Comparison of ENCODE assay signal across 8 cellular contexts in the genomic region with DNA sequence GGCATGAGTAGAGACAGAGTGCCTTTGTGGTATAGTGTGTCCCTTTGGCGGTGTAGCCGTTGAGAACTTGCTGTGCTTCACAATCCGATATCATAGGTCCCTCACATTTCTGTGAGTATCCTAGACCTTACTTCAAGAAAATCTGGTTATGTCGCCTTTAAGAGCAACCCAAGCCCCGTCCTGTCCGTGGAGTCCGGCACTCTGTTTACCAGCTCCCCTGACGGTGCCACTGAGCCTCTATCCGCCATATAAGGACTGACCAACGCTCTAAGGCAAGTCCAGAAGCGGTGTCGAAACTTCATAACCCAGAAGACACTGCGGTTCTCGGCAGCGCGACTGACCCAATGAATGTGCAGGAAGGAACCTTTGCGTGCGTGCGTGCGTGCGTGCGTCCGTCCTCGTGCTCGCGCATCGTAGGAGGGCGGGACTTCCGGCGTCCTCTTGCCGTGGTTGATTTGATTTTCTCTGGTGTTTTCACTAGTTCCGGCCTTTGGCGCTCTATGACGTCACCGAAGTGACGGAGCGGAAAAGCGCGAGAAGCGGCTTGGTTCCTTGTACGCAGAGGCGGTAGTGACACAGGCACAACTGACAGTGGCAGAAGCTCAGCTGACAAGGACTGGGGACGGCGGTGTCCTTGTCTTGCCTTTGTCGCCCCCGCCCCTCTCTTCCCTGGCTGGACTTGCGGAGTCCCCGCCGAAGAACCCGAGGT. TPM values are rescaled to one million over a fixed set of nuclear protein-coding genes. Genes with fewer than 3 reads are reported as not detected.
DNase-seq lines count a peak whose midpoint lies in the region; ATAC-seq and TF ChIP-seq lines count a peak whose summit lies in the region.

TRAPPC2B (plus strand) TSS at position 555 of the 709 bp plus-strand sequence. CDS start 1,283 bp downstream, outside the sequence.
ZNF547 (plus strand) TSS at position 555 of the 709 bp plus-strand sequence. CDS start 5,005 bp downstream, outside the sequence.

- H3K9ac ChIP-seq in fibroblast of lung (ENCODE audit: insufficient read depth, low read length): peak within 1 kb of the TSS; percentile 84

- H3K9me3 Mint-ChIP-seq in activated T-helper 2 cell treated with anti-CD3 and anti-CD28 coated beads, Interferon-gamma antibody, Interleukin-2, Interleukin-4, amounts not matched to agents 10 μg/mL and 5 μg/mL and 100 μg/mL, durations not matched to agents 14 hours and 24 hours and 36 hours: peaks cover 54% of the 10 kb centered on the region
- peaks cover 0 to 11% (median 3%) of the 10 kb centered on the region in 7 donors for H3K9me3 Mint-ChIP-seq in naive B cell
- peaks cover 16% of the 10 kb centered on the region for H3K9me3 Mint-ChIP-seq in stimulated activated effector memory CD8-positive, alpha-beta T cell treated with anti-CD3 and anti-CD28 coated beads, Interleukin-12 subunit alpha, Interleukin-12 subunit beta, amount 100 ng/mL, for 72 hours

- H3K4me2 ChIP-seq in fibroblast of lung (ENCODE audit: extremely low read depth, insufficient read depth, low read length): peak within 1 kb of the TSS; percentile 94

- H3K4me3 Mint-ChIP-seq in activated T-helper 2 cell treated with anti-CD3 and anti-CD28 coated beads, Interferon-gamma antibody, Interleukin-2, Interleukin-4, amounts not matched to agents 10 μg/mL and 5 μg/mL and 100 μg/mL, durations not matched to agents 14 hours and 24 hours and 36 hours (ENCODE audit: low read depth): peak within 1 kb of the TSS; percentile 82
- H3K4me3 Mint-ChIP-seq in naive B cell: peak within 1 kb of the TSS; percentile 84 to 96 (median 94)
- H3K4me3 Mint-ChIP-seq in stimulated activated effector memory CD8-positive, alpha-beta T cell treated with anti-CD3 and anti-CD28 coated beads, Interleukin-12 subunit alpha, Interleukin-12 subunit beta, amount 100 ng/mL, for 72 hours: peak within 1 kb of the TSS; percentile 82

- H3K9me3 ChIP-seq in fibroblast of lung (ENCODE audit: control insufficient read depth, insufficient read depth, low read depth, low read length): no peaks in the 10 kb centered on the region

- peaks cover 12% of the 10 kb centered on the region for H3K79me2 ChIP-seq in fibroblast of lung (ENCODE audit: control insufficient read depth, insufficient read depth, low read length)

- peak within 1 kb of the TSS; percentile 96 for H3K27ac Mint-ChIP-seq in activated T-helper 2 cell treated with anti-CD3 and anti-CD28 coated beads, Interferon-gamma antibody, Interleukin-2, Interleukin-4, amounts not matched to agents 10 μg/mL and 5 μg/mL and 100 μg/mL, durations not matched to agents 14 hours and 24 hours and 36 hours
- H3K27ac Mint-ChIP-seq in naive B cell: peak within 1 kb of the TSS; percentile 98 to 99 (median 99)
- peak within 1 kb of the TSS; percentile 96 for H3K27ac Mint-ChIP-seq in stimulated activated effector memory CD8-positive, alpha-beta T cell treated with anti-CD3 and anti-CD28 coated beads, Interleukin-12 subunit alpha, Interleukin-12 subunit beta, amount 100 ng/mL, for 72 hours

- no peaks in the 10 kb centered on the region for H3K36me3 ChIP-seq in fibroblast of lung (ENCODE audit: control insufficient read depth, insufficient read depth, low read length)

- H3K27me3 ChIP-seq in fibroblast of lung (ENCODE audit: control insufficient read depth, insufficient read depth, low read length): no peaks in the 10 kb centered on the region

- no peaks in the 10 kb centered on the region for H3K27me3 Mint-ChIP-seq in activated T-helper 2 cell treated with anti-CD3 and anti-CD28 coated beads, Interferon-gamma antibody, Interleukin-2, Interleukin-4, amounts not matched to agents 10 μg/mL and 5 μg/mL and 100 μg/mL, durations not matched to agents 14 hours and 24 hours and 36 hours (ENCODE audit: low read depth)
- no peaks in the 10 kb centered on the region for H3K27me3 Mint-ChIP-seq in naive B cell

- DNase-seq in EH (ENCODE audit: low read depth) (peak; percentile 99), GOT3 (lab: John Stamatoyannopoulos, UW) (peak; percentile 94), LHCN-M2 (ENCODE audit: low read depth) (peak; percentile 99), RPMI8226 (peak; percentile 99), fibroblast of lung (ENCODE audit: low read depth in 2 of 2) (peak; percentile 100), naive B cell (peak; percentile 99)
- DNase-seq in activated T-helper 2 cell treated with anti-CD3 and anti-CD28 coated beads, Interferon-gamma antibody, Interleukin-2, Interleukin-4, amounts not matched to agents 10 μg/mL and 5 μg/mL and 100 μg/mL, durations not matched to agents 14 hours and 24 hours and 36 hours (ENCODE audit: low spot score): peak; percentile 98
- peak; percentile 86 to 97 for DNase-seq in stimulated activated effector memory CD8-positive, alpha-beta T cell treated with anti-CD3 and anti-CD28 coated beads, Interleukin-12 subunit alpha, Interleukin-12 subunit beta, amount 100 ng/mL, for 72 hours (ENCODE audit: low spot score in 2 of 2)

- no peaks in the 10 kb centered on the region for H4K20me1 ChIP-seq in fibroblast of lung (ENCODE audit: control insufficient read depth, extremely low read depth, insufficient read depth, low read length)

- H2AFZ ChIP-seq in fibroblast of lung (ENCODE audit: low read length): peak within 1 kb of the TSS; percentile 100

- intact Hi-C loops in activated T-helper 2 cell treated with anti-CD3 and anti-CD28 coated beads, Interferon-gamma antibody, Interleukin-2, Interleukin-4, amounts not matched to agents 10 μg/mL and 5 μg/mL and 100 μg/mL, durations not matched to agents 14 hours and 24 hours and 36 hours (cut with micrococcal nuclease): loop anchor here (1.0 to 2.0 kb wide), 7 partner anchors 12 to 123 kb away; partner anchors contain the start of genes ZNF17, ZNF304, ZNF460 and ZNF543

- peaks cover 3% of the 10 kb centered on the region for H3K4me1 ChIP-seq in fibroblast of lung (ENCODE audit: control insufficient read depth, extremely low read depth, insufficient read depth, low read length)

- ATAC-seq in naive B cell (ENCODE audit: low read depth in 2 of 2): peak; percentile 91 to 92
- ATAC-seq in stimulated activated effector memory CD8-positive, alpha-beta T cell treated with anti-CD3 and anti-CD28 coated beads, Interleukin-12 subunit alpha, Interleukin-12 subunit beta, amount 100 ng/mL, for 72 hours: peak; percentile 95

- TF ChIP-seq CTCF in fibroblast of lung (conservative IDR thresholded peaks at IDR 0.05 in 1 of 2, IDR thresholded peaks at IDR 0.05 in 1 of 2; ENCODE audit: low read depth in 1 of 2, low read length in 2 of 2): no peak

- H3K4me1 Mint-ChIP-seq in activated T-helper 2 cell treated with anti-CD3 and anti-CD28 coated beads, Interferon-gamma antibody, Interleukin-2, Interleukin-4, amounts not matched to agents 10 μg/mL and 5 μg/mL and 100 μg/mL, durations not matched to agents 14 hours and 24 hours and 36 hours (ENCODE audit: low read depth): peaks cover 12% of the 10 kb centered on the region
- H3K4me1 Mint-ChIP-seq in naive B cell: peaks cover 17 to 27% (median 17%) of the 10 kb centered on the region in 3 donors
- H3K4me1 Mint-ChIP-seq in stimulated activated effector memory CD8-positive, alpha-beta T cell treated with anti-CD3 and anti-CD28 coated beads, Interleukin-12 subunit alpha, Interleukin-12 subunit beta, amount 100 ng/mL, for 72 hours: peaks cover 19% of the 10 kb centered on the region

- peaks cover 49% of the 10 kb centered on the region for H3K36me3 Mint-ChIP-seq in activated T-helper 2 cell treated with anti-CD3 and anti-CD28 coated beads, Interferon-gamma antibody, Interleukin-2, Interleukin-4, amounts not matched to agents 10 μg/mL and 5 μg/mL and 100 μg/mL, durations not matched to agents 14 hours and 24 hours and 36 hours (ENCODE audit: low read depth)
- peaks cover 13 to 20% of the 10 kb centered on the region in 2 donors for H3K36me3 Mint-ChIP-seq in naive B cell
- H3K36me3 Mint-ChIP-seq in stimulated activated effector memory CD8-positive, alpha-beta T cell treated with anti-CD3 and anti-CD28 coated beads, Interleukin-12 subunit alpha, Interleukin-12 subunit beta, amount 100 ng/mL, for 72 hours: peaks cover 13% of the 10 kb centered on the region

- H3K4me3 ChIP-seq in fibroblast of lung (replicated peaks in 1 of 4; ENCODE audit: control extremely low read depth in 1 of 4, insufficient read depth in 1 of 4, low read depth in 3 of 4, low read length in 4 of 4): peak within 1 kb of the TSS; percentile 67 to 93 (median 88)

- peak within 1 kb of the TSS; percentile 88 for H3K27ac ChIP-seq in fibroblast of lung (ENCODE audit: insufficient read depth, low read length)

RNA-seq across cellular contexts. Expression of gene TRAPPC2B, which starts in this region (rescaled TPM):
- total RNA-seq in LHCN-M2 (2014; rRNA removed) (20.6 and 21.4 TPM in 2 replicates), fibroblast of lung (9.8 and 13.4 TPM in 2 replicates)
- polyA plus RNA-seq in LHCN-M2 (2012): 19.7 TPM
- total RNA-seq in activated T-helper 2 cell treated with anti-CD3 and anti-CD28 coated beads, Interferon-gamma antibody, Interleukin-2, Interleukin-4, amounts not matched to agents 10 μg/mL and 5 μg/mL and 100 μg/mL, durations not matched to agents 14 hours and 24 hours and 36 hours: 3.8 and 4.1 TPM in 2 replicates
- polyA plus RNA-seq in fibroblast of lung (14.0 and 16.5 TPM in 2 replicates), naive B cell (ENCODE audit: low read depth in 6 of 6) (10 to 100 TPM; 35.5 to 91.3 (median 45.8) TPM)
- polyA plus RNA-seq in fibroblast of lung (2012): 15.5 and 17.8 TPM in 2 replicates
- polyA minus RNA-seq in fibroblast of lung (ENCODE audit: low replicate concordance): 3.7 and 7.0 TPM in 2 replicates

RNA-seq across cellular contexts. Expression of gene ZNF547, which starts in this region (rescaled TPM):
- total RNA-seq in LHCN-M2 (2014; rRNA removed): 3.5 and 5.2 TPM in 2 replicates
- polyA plus RNA-seq in LHCN-M2 (2012): 2.3 TPM
- total RNA-seq in activated T-helper 2 cell treated with anti-CD3 and anti-CD28 coated beads, Interferon-gamma antibody, Interleukin-2, Interleukin-4, amounts not matched to agents 10 μg/mL and 5 μg/mL and 100 μg/mL, durations not matched to agents 14 hours and 24 hours and 36 hours: 1.3 and 2.0 TPM in 2 replicates
- total RNA-seq in fibroblast of lung: 4.6 and 6.1 TPM in 2 replicates
- 1.8 and 2.7 TPM in 2 replicates for polyA plus RNA-seq in fibroblast of lung
- polyA plus RNA-seq in fibroblast of lung (2012): 1.6 and 1.8 TPM in 2 replicates
- polyA minus RNA-seq in fibroblast of lung (ENCODE audit: low replicate concordance): 3.0 TPM in 1 of 2 replicates, not detected in the other
- 1 to 10 TPM in 3 of 6 donors, under 1 TPM in 2, not detected in 1; 0.71 to 2.5 (median 1.2) TPM for polyA plus RNA-seq in naive B cell (ENCODE audit: low read depth in 6 of 6)

Comparison
In these comparisons a context has a peak if more than half of its experiments do, and no peak if none do; other contexts are left out.
1. Peak in every context shown above with its lines: DNase-seq, ATAC-seq, H3K4me3 ChIP-seq and H3K27ac ChIP-seq.